Comparison of ENCODE assay signal across 8 cellular contexts in the genomic region with DNA sequence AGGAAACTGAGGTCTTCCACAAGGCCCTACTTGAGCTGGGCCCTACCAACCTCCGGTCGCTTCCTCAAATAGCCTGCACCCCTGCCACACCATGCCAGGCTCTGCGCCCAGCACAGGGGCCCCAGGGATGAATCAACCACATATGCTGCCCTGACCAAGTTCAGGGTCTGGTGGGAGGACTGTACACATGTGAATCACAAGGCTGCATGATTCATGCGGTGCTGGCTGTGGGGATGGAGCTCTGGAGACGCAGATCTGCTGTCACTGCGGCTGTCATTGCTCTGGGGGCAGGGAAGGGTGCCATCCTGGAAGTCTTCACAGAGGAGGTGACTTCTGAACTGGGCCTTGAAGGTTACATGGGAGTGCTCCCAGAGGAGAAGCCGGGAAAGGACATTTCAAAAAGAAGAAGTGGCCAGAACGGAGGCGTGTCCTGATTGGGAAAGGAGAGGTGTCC. TPM values are rescaled to one million over a fixed set of nuclear protein-coding genes. Genes with fewer than 3 reads are reported as not detected.
A peak's percentile ranks its signal among the peaks of the same experiment; 100 is the strongest.
DNase-seq lines count a peak whose midpoint lies in the region; ATAC-seq and TF ChIP-seq lines count a peak whose summit lies in the region.

No MANE protein-coding gene starts in this region.

- TF ChIP-seq CTCF in PC-3 (conservative IDR thresholded peaks at IDR 0.05; ENCODE audit: low read depth, low read length) (no peak), GM13976 (IDR thresholded peaks at IDR 0.05; ENCODE audit: borderline replicate concordance, control extremely low read depth, extremely low read depth, insufficient read depth, missing control alignments) (no peak)

- H3K9me3 ChIP-seq in BLaER1 (no peaks in the 10 kb centered on the region), PC-3 (ENCODE audit: low read length) (no peaks in the 10 kb centered on the region)

- H3K9me3 Mint-ChIP-seq in activated naive CD8-positive, alpha-beta T cell treated with anti-CD3 and anti-CD28 coated beads, Interleukin-2, amount 50 U/mL, for 24 hours, result no peaks in the 10 kb centered on the region
- H3K9me3 Mint-ChIP-seq in naive thymus-derived CD8-positive, alpha-beta T cell, result no peaks in the 10 kb centered on the region

- intact Hi-C loops in PC-3 (cut with micrococcal nuclease), result no loop called here

- peak overlapping the region; percentile 86 for H3K27ac Mint-ChIP-seq in activated naive CD8-positive, alpha-beta T cell treated with anti-CD3 and anti-CD28 coated beads, Interleukin-2, amount 50 U/mL, for 24 hours
- H3K27ac Mint-ChIP-seq in naive thymus-derived CD8-positive, alpha-beta T cell, result peak overlapping the region; percentile 62 to 99 (median 93)

- H3K9ac ChIP-seq in BLaER1 (peak overlapping the region; percentile 55), PC-3 (ENCODE audit: low read length) (peak overlapping the region; percentile 50)

- DNase-seq in PC-3 (peak; percentile 87), GF-D8 (lab: John Stamatoyannopoulos, UW) (no peak), RPMI8226 (no peak), GM13976 (ENCODE audit: low spot score) (no peak)
- DNase-seq in activated naive CD8-positive, alpha-beta T cell treated with anti-CD3 and anti-CD28 coated beads, Interleukin-2, amount 50 U/mL, for 24 hours, result peak; percentile 80
- DNase-seq in naive thymus-derived CD8-positive, alpha-beta T cell, result peak in 2 of 10 donors; percentile 46 to 58

- peaks cover 16% of the 10 kb centered on the region for H3K36me3 Mint-ChIP-seq in activated naive CD8-positive, alpha-beta T cell treated with anti-CD3 and anti-CD28 coated beads, Interleukin-2, amount 50 U/mL, for 24 hours (ENCODE audit: low read depth)
- H3K36me3 Mint-ChIP-seq in naive thymus-derived CD8-positive, alpha-beta T cell, result peaks cover 0 to 51% (median 19%) of the 10 kb centered on the region in 3 donors

- ATAC-seq in PC-3, result peak; percentile 82
- ATAC-seq in activated naive CD8-positive, alpha-beta T cell treated with anti-CD3 and anti-CD28 coated beads, Interleukin-2, amount 50 U/mL, for 24 hours, result peak; percentile 83
- ATAC-seq in naive thymus-derived CD8-positive, alpha-beta T cell, result no peak
- no peak for ATAC-seq in HG02571 (IDR thresholded peaks at IDR 0.05; ENCODE audit: unreplicated experiment)

- H3K9me2 ChIP-seq in PC-3 (replicated peaks; ENCODE audit: low read length), result no peaks in the 10 kb centered on the region

- in situ Hi-C loops in GM13976 (cut with MboI; ENCODE audit: low sequenced_read_pairs, unreplicated experiment), result no loop called here

- no peaks in the 10 kb centered on the region for H3K79me2 ChIP-seq in PC-3 (ENCODE audit: low read length)

- H3K27me3 ChIP-seq in BLaER1 (no peaks in the 10 kb centered on the region), PC-3 (ENCODE audit: low read length) (no peaks in the 10 kb centered on the region)

- H3K4me2 ChIP-seq in BLaER1 (peak overlapping the region; percentile 91), PC-3 (ENCODE audit: low read length) (peak overlapping the region; percentile 48)

- CTCF ChIA-PET in PC-3 (lab: Charles Lee), result no interaction called here

- H3K4me3 ChIP-seq in BLaER1, result no peak overlapping the region
- no peak overlapping the region for H3K4me3 ChIP-seq in PC-3 (ENCODE audit: low read length)

- peak overlapping the region; percentile 71 for H3K27ac ChIP-seq in BLaER1
- peak overlapping the region; percentile 100 for H3K27ac ChIP-seq in PC-3 (ENCODE audit: low read length)

- no peak overlapping the region for H2AFZ ChIP-seq in PC-3 (ENCODE audit: low read length)

- no peaks in the 10 kb centered on the region for H3K27me3 Mint-ChIP-seq in activated naive CD8-positive, alpha-beta T cell treated with anti-CD3 and anti-CD28 coated beads, Interleukin-2, amount 50 U/mL, for 24 hours
- no peaks in the 10 kb centered on the region for H3K27me3 Mint-ChIP-seq in naive thymus-derived CD8-positive, alpha-beta T cell

- H3K4me3 Mint-ChIP-seq in activated naive CD8-positive, alpha-beta T cell treated with anti-CD3 and anti-CD28 coated beads, Interleukin-2, amount 50 U/mL, for 24 hours, result peak overlapping the region; percentile 56
- peak overlapping the region in 7 of 10 donors; percentile 34 to 73 (median 42) for H3K4me3 Mint-ChIP-seq in naive thymus-derived CD8-positive, alpha-beta T cell

- H3K4me1 ChIP-seq in BLaER1, result peaks cover 97% of the 10 kb centered on the region
- H3K4me1 ChIP-seq in PC-3 (ENCODE audit: insufficient read depth, low read length), result peaks cover 57% of the 10 kb centered on the region

- POLR2A ChIA-PET in PC-3 (lab: Charles Lee; ENCODE audit: unreplicated experiment), result no interaction called here
- POLR2A ChIA-PET in naive thymus-derived CD8-positive, alpha-beta T cell (lab: Charles Lee), result interaction anchor here (0.6 to 1.5 kb wide), 3 partner anchors 11 to 125 kb away, joined by 3 to 9 read pairs (median 3); no protein-coding TSS in a partner anchor

- BruUV-seq in PC-3 (replicated peaks; lab: Mats Ljungman, UMichigan), result no TSS peak

- H3K4me1 Mint-ChIP-seq in activated naive CD8-positive, alpha-beta T cell treated with anti-CD3 and anti-CD28 coated beads, Interleukin-2, amount 50 U/mL, for 24 hours, result peaks cover 91% of the 10 kb centered on the region
- H3K4me1 Mint-ChIP-seq in naive thymus-derived CD8-positive, alpha-beta T cell, result peaks cover 46 to 95% (median 90%) of the 10 kb centered on the region in 4 donors

- no peaks in the 10 kb centered on the region for H3F3A ChIP-seq in PC-3 (ENCODE audit: low read length, unreplicated experiment)

- no peaks in the 10 kb centered on the region for H4K20me1 ChIP-seq in BLaER1
- H4K20me1 ChIP-seq in PC-3 (ENCODE audit: low read length), result no peaks in the 10 kb centered on the region

- H3K36me3 ChIP-seq in BLaER1 (0 out of 2 replicates have a peak, but pooled peaks cover 16% of the 10 kb centered on the region), PC-3 (ENCODE audit: low read depth, low read length) (no peaks in the 10 kb centered on the region)

RNA-seq across cellular contexts. Expression of a gene that starts 21.5 kb away (rescaled TPM):
- 1.9 and 4.6 TPM in 2 replicates for total RNA-seq in PC-3 (2014; rRNA removed)
- 100 to 1,000 TPM; 177 to 193 TPM for total RNA-seq in naive thymus-derived CD8-positive, alpha-beta T cell
- 10 to 100 TPM; 48.9 to 60.8 (median 54.6) TPM for polyA plus RNA-seq in naive thymus-derived CD8-positive, alpha-beta T cell

RNA-seq across cellular contexts. Expression of a gene that starts 59.8 kb away (rescaled TPM):
- 50.5 and 54.5 TPM in 2 replicates for total RNA-seq in PC-3 (2014; rRNA removed)
- total RNA-seq in naive thymus-derived CD8-positive, alpha-beta T cell, result 100 to 1,000 TPM; 295 to 297 TPM
- polyA plus RNA-seq in naive thymus-derived CD8-positive, alpha-beta T cell, result 1,000 to 10,000 TPM in 2 of 3 donors, 100 to 1,000 TPM in 1; 740 to 1,115 (median 1,110) TPM

Comparison
In these comparisons a context has a peak if more than half of its experiments do, and no peak if none do; other contexts are left out.
1. ATAC-seq: peak in PC-3 (single experiment) and activated naive CD8-positive, alpha-beta T cell treated with anti-CD3 and anti-CD28 coated beads, Interleukin-2, amount 50 U/mL, for 24 hours (single experiment); none in naive thymus-derived CD8-positive, alpha-beta T cell (0 of 2) and HG02571 (single experiment).
2. DNase-seq: peak in PC-3 (single experiment) and activated naive CD8-positive, alpha-beta T cell treated with anti-CD3 and anti-CD28 coated beads, Interleukin-2, amount 50 U/mL, for 24 hours (single experiment); none in GF-D8 (single experiment), RPMI8226 (single experiment) and GM13976 (single experiment).
3. RNA of a gene that starts 21.5 kb away (total RNA-seq): 177 to 193 TPM in naive thymus-derived CD8-positive, alpha-beta T cell; 1.9 to 4.6 TPM in PC-3; every median in the first group is over 10 times any median in the second.